8 cellular contexts compared by ENCODE assay signal in the genomic region with DNA sequence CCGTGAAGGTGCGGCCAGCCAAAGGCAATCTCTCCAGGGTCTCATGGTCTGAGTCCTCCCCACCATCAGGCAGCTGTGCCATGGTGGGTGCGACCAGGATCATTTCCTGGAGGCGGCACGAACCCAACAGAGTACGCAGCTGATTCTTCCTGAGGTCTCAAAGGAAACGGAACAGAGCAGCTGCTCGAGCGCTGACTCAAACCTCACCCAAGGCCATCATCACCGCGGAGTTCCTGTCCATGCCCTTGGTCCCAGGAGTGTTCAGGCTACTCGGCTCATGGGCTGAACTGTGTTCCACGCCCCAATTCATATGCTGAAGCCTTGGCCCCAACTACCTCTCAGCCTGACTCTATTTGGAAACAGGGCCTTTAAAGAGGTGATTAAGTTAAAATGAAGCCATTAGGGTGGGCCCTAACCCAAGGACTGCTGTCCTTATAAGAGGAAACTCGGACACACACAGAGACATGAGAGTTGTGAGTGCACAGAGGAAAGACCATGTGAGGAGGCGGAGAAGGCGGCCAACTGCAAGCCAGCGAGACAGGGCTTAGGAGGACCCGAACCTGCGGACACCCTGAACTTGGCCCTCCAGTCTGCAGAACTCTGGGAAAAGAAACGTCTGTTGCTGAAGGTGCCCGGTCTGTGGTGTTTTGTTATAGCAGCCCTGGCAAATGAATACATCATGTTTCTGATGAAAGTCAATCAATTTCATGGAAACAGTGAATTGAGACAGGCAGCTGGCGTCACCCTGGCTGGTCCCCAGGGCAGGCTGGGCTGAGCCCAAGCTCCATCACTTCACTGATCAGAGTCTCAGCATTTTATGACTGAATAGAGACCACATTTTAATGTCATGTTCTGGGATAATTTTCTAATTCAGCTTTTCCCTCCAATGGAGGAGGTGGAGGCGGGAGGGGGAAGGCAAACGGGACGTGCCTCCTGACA. TPM values are rescaled to one million over a fixed set of nuclear protein-coding genes. Genes with fewer than 3 reads are reported as not detected.
A peak's percentile ranks its signal among the peaks of the same experiment; 100 is the strongest.
DNase-seq lines count a peak whose midpoint lies in the region; ATAC-seq and TF ChIP-seq lines count a peak whose summit lies in the region.

No MANE protein-coding gene starts in this region.

- ATAC-seq in Right ventricle myocardium superior (ENCODE audit: poor library complexity) = peak; percentile 9

- H3K4me2 ChIP-seq in smooth muscle cell = peak overlapping the region; percentile 66

- peaks cover 68% of the 10 kb centered on the region for H3K79me2 ChIP-seq in smooth muscle cell (ENCODE audit: low read depth)

- H3K9me3 Mint-ChIP-seq in progenitor cell of endocrine pancreas (ENCODE audit: low read depth) = no peaks in the 10 kb centered on the region

- peaks cover 41% of the 10 kb centered on the region for H3K4me1 ChIP-seq in smooth muscle cell (ENCODE audit: low read depth)

- H3K27me3 Mint-ChIP-seq in progenitor cell of endocrine pancreas = no peaks in the 10 kb centered on the region

- H3K9me3 ChIP-seq in smooth muscle cell (replicated peaks; ENCODE audit: low read depth) = no peaks in the 10 kb centered on the region

- H3K27me3 ChIP-seq in smooth muscle cell (ENCODE audit: low read depth) = no peaks in the 10 kb centered on the region

- no peak overlapping the region for H3K4me3 Mint-ChIP-seq in progenitor cell of endocrine pancreas (ENCODE audit: low read depth)

- no peak overlapping the region for H3K27ac ChIP-seq in smooth muscle cell (ENCODE audit: low read depth)

- DNase-seq in GM19238 (ENCODE audit: insufficient read length, low spot score) (peak; percentile 80), NCI-H69 (lab: John Stamatoyannopoulos, UW) (peak; percentile 36), Right ventricle myocardium superior (peak; percentile 72), smooth muscle cell (lab: John Stamatoyannopoulos, UW; ENCODE audit: unreplicated experiment) (no peak), progenitor cell of endocrine pancreas (ENCODE audit: low spot score, unreplicated experiment) (no peak), posterior vena cava (ENCODE audit: low spot score) (no peak), NCI-H774 (lab: John Stamatoyannopoulos, UW) (no peak)
- no peak for DNase-seq in effector CD4-positive, alpha-beta T cell

- no peak overlapping the region for H2AFZ ChIP-seq in smooth muscle cell (ENCODE audit: low read depth)

- H3K36me3 Mint-ChIP-seq in progenitor cell of endocrine pancreas (ENCODE audit: insufficient read depth) = no peaks in the 10 kb centered on the region

- H3K27ac Mint-ChIP-seq in progenitor cell of endocrine pancreas = no peak overlapping the region

- no peaks in the 10 kb centered on the region for H3K36me3 ChIP-seq in smooth muscle cell (ENCODE audit: low read depth)

- H3F3A ChIP-seq in smooth muscle cell (ENCODE audit: low read depth) = peaks cover 13% of the 10 kb centered on the region

- H3K4me3 ChIP-seq in smooth muscle cell = no peak overlapping the region

- H4K20me1 ChIP-seq in smooth muscle cell (ENCODE audit: low read depth) = peaks cover 98% of the 10 kb centered on the region

- H3K4me1 Mint-ChIP-seq in progenitor cell of endocrine pancreas (ENCODE audit: low read depth) = peaks cover 32% of the 10 kb centered on the region

- H3K9ac ChIP-seq in smooth muscle cell (ENCODE audit: low read depth) = no peak overlapping the region

- intact Hi-C loops in Right ventricle myocardium superior (cut with DNase I) (no loop called here), posterior vena cava (cut with DNase I) (no loop called here)

- 81% methylated on average over 25 of the region's 25 CpGs for WGBS in smooth muscle cell (ENCODE audit: low lambda C conversion rate)

- TF ChIP-seq CTCF in smooth muscle cell (IDR thresholded peaks at IDR 0.05; ENCODE audit: borderline replicate concordance, insufficient read depth, poor library complexity, severe bottlenecking) (no peak), progenitor cell of endocrine pancreas (IDR thresholded peaks at IDR 0.05; ENCODE audit: unreplicated experiment) (no peak)

RNA-seq across cellular contexts. Expression of gene MXRA7, which starts 13.7 kb away (rescaled TPM):
- total RNA-seq in Right ventricle myocardium superior (336 TPM), smooth muscle cell (131 and 134 TPM in 2 replicates), progenitor cell of endocrine pancreas (93.3 and 94.9 TPM in 2 replicates), posterior vena cava (100 to 1,000 TPM; 343 to 428 TPM)
- 157 and 158 TPM in 2 replicates for polyA plus RNA-seq in smooth muscle cell

RNA-seq across cellular contexts. Expression of gene JMJD6, which starts 29.4 kb away (rescaled TPM):
- 63.1 TPM for total RNA-seq in Right ventricle myocardium superior
- total RNA-seq in smooth muscle cell = 32.0 and 32.7 TPM in 2 replicates
- 52.3 and 54.7 TPM in 2 replicates for polyA plus RNA-seq in smooth muscle cell
- 24.1 and 25.6 TPM in 2 replicates for total RNA-seq in progenitor cell of endocrine pancreas
- 10 to 100 TPM; 32.1 to 43.0 TPM for total RNA-seq in posterior vena cava

RNA-seq across cellular contexts. Expression of gene METTL23, which starts 29.6 kb away (rescaled TPM):
- 19.0 TPM for total RNA-seq in Right ventricle myocardium superior
- total RNA-seq in smooth muscle cell = 28.2 and 32.5 TPM in 2 replicates
- polyA plus RNA-seq in smooth muscle cell = 46.2 and 47.1 TPM in 2 replicates
- total RNA-seq in progenitor cell of endocrine pancreas = 28.2 TPM in 2 replicates
- total RNA-seq in posterior vena cava = 10 to 100 TPM; 23.3 to 25.6 TPM

RNA-seq across cellular contexts. Expression of gene SRSF2, which starts 40.1 kb away (rescaled TPM):
- total RNA-seq in Right ventricle myocardium superior = 61.2 TPM
- 166 and 182 TPM in 2 replicates for total RNA-seq in smooth muscle cell
- 109 and 110 TPM in 2 replicates for polyA plus RNA-seq in smooth muscle cell
- total RNA-seq in progenitor cell of endocrine pancreas = 265 and 276 TPM in 2 replicates
- total RNA-seq in posterior vena cava = 100 to 1,000 TPM; 120 to 133 TPM

RNA-seq across cellular contexts. Expression of gene MFSD11, which starts 40.9 kb away (rescaled TPM):
- total RNA-seq in Right ventricle myocardium superior (23.3 TPM), smooth muscle cell (56.6 and 58.6 TPM in 2 replicates), progenitor cell of endocrine pancreas (35.6 and 38.7 TPM in 2 replicates), posterior vena cava (10 to 100 TPM; 20.7 to 24.0 TPM)
- 28.1 and 31.9 TPM in 2 replicates for polyA plus RNA-seq in smooth muscle cell

Comparison
In these comparisons a context has a peak if more than half of its experiments do, and no peak if none do; other contexts are left out.
1. DNase-seq: peak in GM19238 (single experiment), NCI-H69 (single experiment) and Right ventricle myocardium superior (single experiment); none in smooth muscle cell (single experiment), progenitor cell of endocrine pancreas (single experiment), posterior vena cava (single experiment), effector CD4-positive, alpha-beta T cell (single experiment) and NCI-H774 (single experiment).